1 cellular context compared by ENCODE assay signal in genomic region chr6:208379-208778, GRCh38.
TF ChIP-seq lines count a peak whose summit lies in the region.

No MANE protein-coding gene starts in this region.

TF ChIP-seq in GM12878, 131 proteins besides CTCF, POLR2A, EP300 and RAD21:
- no peak for TF ChIP-seq ZBTB4 (CRISPR knock-in tag; IDR thresholded peaks at IDR 0.05)
- TF ChIP-seq RUNX3 (IDR thresholded peaks at IDR 0.05; ENCODE audit: low read length) = peak; percentile 39
